32 cellular contexts compared by ENCODE assay signal in genomic region chrX:79462458-79462857, GRCh38.
"Had no signal": no experiment of that assay in that cellular context is flagged by ENCODE, and none has a peak within 500 bp of the region (broad histone marks: within the 10 kb centered on the region; RNA-seq: fewer than 3 reads in every experiment).

No MANE protein-coding gene starts in this region.

- DNase-seq: activated effector memory CD4-positive, alpha-beta T cell treated with anti-CD3 and anti-CD28 coated beads, Interleukin-2, amount 50 U/mL, for 16 hours; activated effector memory CD4-positive, alpha-beta T cell treated with Interleukin-2 at 50 U/mL for 16 hours; activated gamma-delta T cell; activated gamma-delta T cell treated with Interleukin-2 at 50 U/mL for 16 hours; activated naive CD4-positive, alpha-beta T cell; activated naive CD4-positive, alpha-beta T cell treated with anti-CD3 and anti-CD28 coated beads for 36 hours; activated naive CD4-positive, alpha-beta T cell treated with anti-CD3 and anti-CD28 coated beads, Interleukin-2, amount 10 ng/mL, durations not matched to agents 7 days and 5 days; activated naive CD4-positive, alpha-beta T cell treated with anti-CD3 and anti-CD28 coated beads, Interleukin-2, amount 50 U/mL, for 16 hours; activated naive CD4-positive, alpha-beta T cell treated with Interleukin-2 at 50 U/mL for 16 hours; activated naive CD8-positive, alpha-beta T cell treated with anti-CD3 and anti-CD28 coated beads for 36 hours; activated naive CD8-positive, alpha-beta T cell treated with anti-CD3 and anti-CD28 coated beads, Interleukin-2, amount 10 ng/mL, durations not matched to agents 7 days and 5 days; activated naive CD8-positive, alpha-beta T cell treated with anti-CD3 and anti-CD28 coated beads, Interleukin-2, amount 50 U/mL, for 24 hours; activated T-cell treated with anti-CD3 and anti-CD28 coated beads, Interleukin-2, amount 50 U/mL, for 24 hours; activated T-cell treated with anti-CD3 and anti-CD28 coated beads, Interleukin-2, amount 50 U/mL, for 4 hours; activated T-cell treated with anti-CD3 and anti-CD28 coated beads, Interleukin-2, amount 50 U/mL, for 48 hours; activated T-cell treated with anti-CD3 and anti-CD28 coated beads, Interleukin-2, amount 50 U/mL, for 72 hours; adrenal gland; amniotic stem cell; amygdala; anterior cingulate cortex; aorta; body of pancreas; brain microvascular endothelial cell; caudate nucleus; central memory CD4-positive, alpha-beta T cell; cerebellar nuclear complex had no signal

- ATAC-seq: activated naive CD4-positive, alpha-beta T cell treated with anti-CD3 and anti-CD28 coated beads, Interleukin-2, amount 50 U/mL, for 72 hours; activated naive CD8-positive, alpha-beta T cell treated with anti-CD3 and anti-CD28 coated beads, Interleukin-2, amount 50 U/mL, for 24 hours; activated T-cell treated with anti-CD3 and anti-CD28 coated beads, Interleukin-2, amount 50 U/mL, for 4 hours; activated T-cell treated with anti-CD3 and anti-CD28 coated beads, Interleukin-2, amount 50 U/mL, for 72 hours; activated T-helper 17 cell treated with anti-CD3 and anti-CD28 coated beads, Interleukin-2, amount 50 U/mL, for 72 hours; body of pancreas had no signal

- FAIRE-seq: bronchial epithelial cell had no signal

- H3K4me1 ChIP-seq: adrenal gland, ascending aorta, body of pancreas, breast epithelium had no signal

- H3K9me3 ChIP-seq: adrenal gland, ascending aorta, body of pancreas had no signal

- H3K27ac ChIP-seq: adrenal gland, ascending aorta, body of pancreas, brain microvascular endothelial cell, breast epithelium, cardiac muscle cell had no signal

- H3K4me3 ChIP-seq: adrenal gland, ascending aorta, body of pancreas, breast epithelium, cardiac muscle cell had no signal

- H3K36me3 ChIP-seq: adrenal gland, ascending aorta, brain microvascular endothelial cell, breast epithelium, cardiac muscle cell had no signal
